1 cellular context compared by ENCODE assay signal in the genomic region with DNA sequence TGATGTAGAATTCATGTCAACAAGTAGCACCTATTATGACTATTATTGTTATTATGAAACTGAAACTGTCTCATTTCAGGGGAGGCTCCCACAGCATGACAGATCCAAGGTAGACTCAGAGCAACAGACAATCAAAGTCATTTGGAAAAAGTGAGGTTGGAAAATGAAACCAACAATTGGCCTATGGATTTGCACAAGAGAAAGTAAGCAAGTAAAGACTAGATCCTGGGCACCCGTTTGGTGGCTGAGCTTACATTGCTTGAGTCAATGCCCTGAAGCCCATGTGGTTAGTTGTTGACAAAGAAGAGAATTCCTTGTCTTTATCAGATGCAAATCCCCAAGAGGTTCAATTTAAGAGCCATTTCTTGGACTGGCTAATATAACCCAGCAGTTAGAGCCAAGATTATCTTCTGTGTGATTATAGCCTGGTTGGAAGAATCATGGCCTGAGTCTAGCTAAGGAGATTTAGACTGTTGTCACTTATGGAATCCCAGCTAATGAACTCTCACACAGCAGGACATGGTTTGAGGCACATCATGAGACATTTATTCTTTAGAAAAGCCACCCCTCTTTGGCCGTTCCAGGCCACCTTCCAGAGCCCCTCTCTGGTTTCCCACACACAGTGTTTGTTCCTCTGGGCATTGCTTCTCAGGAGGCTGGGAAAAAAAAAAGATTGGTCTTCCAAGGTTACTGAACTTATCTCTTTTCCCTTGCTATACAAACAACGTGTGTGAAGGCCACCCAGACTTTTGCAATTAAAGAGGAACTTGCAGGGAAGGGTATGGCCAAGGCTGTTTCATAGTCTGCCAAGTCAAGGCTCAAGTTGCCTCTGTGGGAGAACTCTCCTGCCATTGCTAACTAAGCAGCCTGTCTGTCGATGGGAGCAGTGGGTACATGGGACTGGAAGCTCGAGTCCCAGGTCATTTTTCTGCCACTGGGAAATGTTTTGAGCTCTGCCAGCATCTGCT.
TF ChIP-seq lines count a peak whose summit lies in the region.

No MANE protein-coding gene starts in this region.

TF ChIP-seq in WTC11, 78 proteins besides CTCF, POLR2A, EP300 and RAD21 (continued from another document):
- TF ChIP-seq, protein P1, sequence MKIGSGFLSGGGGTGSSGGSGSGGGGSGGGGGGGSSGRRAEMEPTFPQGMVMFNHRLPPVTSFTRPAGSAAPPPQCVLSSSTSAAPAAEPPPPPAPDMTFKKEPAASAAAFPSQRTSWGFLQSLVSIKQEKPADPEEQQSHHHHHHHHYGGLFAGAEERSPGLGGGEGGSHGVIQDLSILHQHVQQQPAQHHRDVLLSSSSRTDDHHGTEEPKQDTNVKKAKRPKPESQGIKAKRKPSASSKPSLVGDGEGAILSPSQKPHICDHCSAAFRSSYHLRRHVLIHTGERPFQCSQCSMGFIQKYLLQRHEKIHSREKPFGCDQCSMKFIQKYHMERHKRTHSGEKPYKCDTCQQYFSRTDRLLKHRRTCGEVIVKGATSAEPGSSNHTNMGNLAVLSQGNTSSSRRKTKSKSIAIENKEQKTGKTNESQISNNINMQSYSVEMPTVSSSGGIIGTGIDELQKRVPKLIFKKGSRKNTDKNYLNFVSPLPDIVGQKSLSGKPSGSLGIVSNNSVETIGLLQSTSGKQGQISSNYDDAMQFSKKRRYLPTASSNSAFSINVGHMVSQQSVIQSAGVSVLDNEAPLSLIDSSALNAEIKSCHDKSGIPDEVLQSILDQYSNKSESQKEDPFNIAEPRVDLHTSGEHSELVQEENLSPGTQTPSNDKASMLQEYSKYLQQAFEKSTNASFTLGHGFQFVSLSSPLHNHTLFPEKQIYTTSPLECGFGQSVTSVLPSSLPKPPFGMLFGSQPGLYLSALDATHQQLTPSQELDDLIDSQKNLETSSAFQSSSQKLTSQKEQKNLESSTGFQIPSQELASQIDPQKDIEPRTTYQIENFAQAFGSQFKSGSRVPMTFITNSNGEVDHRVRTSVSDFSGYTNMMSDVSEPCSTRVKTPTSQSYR (CRISPR knock-in tag; IDR thresholded peaks at IDR 0.05): no peak
- TF ChIP-seq, protein P2, sequence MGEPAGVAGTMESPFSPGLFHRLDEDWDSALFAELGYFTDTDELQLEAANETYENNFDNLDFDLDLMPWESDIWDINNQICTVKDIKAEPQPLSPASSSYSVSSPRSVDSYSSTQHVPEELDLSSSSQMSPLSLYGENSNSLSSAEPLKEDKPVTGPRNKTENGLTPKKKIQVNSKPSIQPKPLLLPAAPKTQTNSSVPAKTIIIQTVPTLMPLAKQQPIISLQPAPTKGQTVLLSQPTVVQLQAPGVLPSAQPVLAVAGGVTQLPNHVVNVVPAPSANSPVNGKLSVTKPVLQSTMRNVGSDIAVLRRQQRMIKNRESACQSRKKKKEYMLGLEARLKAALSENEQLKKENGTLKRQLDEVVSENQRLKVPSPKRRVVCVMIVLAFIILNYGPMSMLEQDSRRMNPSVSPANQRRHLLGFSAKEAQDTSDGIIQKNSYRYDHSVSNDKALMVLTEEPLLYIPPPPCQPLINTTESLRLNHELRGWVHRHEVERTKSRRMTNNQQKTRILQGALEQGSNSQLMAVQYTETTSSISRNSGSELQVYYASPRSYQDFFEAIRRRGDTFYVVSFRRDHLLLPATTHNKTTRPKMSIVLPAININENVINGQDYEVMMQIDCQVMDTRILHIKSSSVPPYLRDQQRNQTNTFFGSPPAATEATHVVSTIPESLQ (CRISPR knock-in tag; IDR thresholded peaks at IDR 0.05): no peak
- TF ChIP-seq GRHL2 (CRISPR knock-in tag; IDR thresholded peaks at IDR 0.05; ENCODE audit: insufficient replicate concordance, severe bottlenecking) (no peak), CREM (CRISPR knock-in tag; IDR thresholded peaks at IDR 0.05) (no peak), PRRX2 (CRISPR knock-in tag; IDR thresholded peaks at IDR 0.05) (no peak)
- TF ChIP-seq, protein P3, sequence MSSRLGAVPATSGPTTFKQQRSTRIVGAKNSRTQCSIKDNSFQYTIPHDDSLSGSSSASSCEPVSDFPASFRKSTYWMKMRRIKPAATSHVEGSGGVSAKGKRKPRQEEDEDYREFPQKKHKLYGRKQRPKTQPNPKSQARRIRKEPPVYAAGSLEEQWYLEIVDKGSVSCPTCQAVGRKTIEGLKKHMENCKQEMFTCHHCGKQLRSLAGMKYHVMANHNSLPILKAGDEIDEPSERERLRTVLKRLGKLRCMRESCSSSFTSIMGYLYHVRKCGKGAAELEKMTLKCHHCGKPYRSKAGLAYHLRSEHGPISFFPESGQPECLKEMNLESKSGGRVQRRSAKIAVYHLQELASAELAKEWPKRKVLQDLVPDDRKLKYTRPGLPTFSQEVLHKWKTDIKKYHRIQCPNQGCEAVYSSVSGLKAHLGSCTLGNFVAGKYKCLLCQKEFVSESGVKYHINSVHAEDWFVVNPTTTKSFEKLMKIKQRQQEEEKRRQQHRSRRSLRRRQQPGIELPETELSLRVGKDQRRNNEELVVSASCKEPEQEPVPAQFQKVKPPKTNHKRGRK (CRISPR knock-in tag; IDR thresholded peaks at IDR 0.05; ENCODE audit: borderline replicate concordance): no peak
- TF ChIP-seq, protein P4, sequence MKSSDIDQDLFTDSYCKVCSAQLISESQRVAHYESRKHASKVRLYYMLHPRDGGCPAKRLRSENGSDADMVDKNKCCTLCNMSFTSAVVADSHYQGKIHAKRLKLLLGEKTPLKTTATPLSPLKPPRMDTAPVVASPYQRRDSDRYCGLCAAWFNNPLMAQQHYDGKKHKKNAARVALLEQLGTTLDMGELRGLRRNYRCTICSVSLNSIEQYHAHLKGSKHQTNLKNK (CRISPR knock-in tag; IDR thresholded peaks at IDR 0.05): no peak
